Comparison of ENCODE assay signal across 8 cellular contexts in the genomic region with DNA sequence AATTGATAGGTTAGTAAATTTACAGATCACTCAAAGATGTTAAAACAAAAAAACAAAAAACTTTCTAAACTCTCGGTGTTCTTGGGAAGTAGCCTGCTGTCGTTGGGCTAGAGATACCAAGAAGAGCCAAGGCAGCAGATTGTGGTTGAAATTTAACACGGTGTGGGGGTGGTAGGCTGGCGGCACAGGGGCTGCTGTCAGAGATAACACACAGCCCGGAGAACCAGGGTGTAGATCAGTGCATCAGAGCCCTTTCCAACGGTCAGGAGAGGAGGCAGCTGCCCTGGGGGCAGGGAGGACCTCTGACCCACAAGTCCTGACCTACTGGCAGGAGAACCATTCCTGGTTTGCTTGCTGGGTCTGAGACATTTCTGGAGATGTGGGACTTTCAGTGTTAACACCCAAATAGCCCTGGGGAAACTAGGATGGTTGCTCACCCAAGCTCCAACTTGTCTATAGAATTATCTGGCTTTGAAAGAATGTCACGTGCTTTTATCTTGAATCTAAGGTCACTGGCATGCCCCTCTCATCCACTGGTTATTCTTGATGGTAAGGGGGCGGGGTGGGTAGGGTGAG.
DNase-seq lines count a peak whose midpoint lies in the region; ATAC-seq and TF ChIP-seq lines count a peak whose summit lies in the region.
"Not testable (repeated sequence)": the region's sequence is repeated elsewhere in the genome, so short reads cannot be mapped to it uniquely, and the experiment has no call there.

No MANE protein-coding gene starts in this region.

- CTCF ChIA-PET in Caco-2 (lab: Charles Lee); activated naive CD4-positive, alpha-beta T cell treated with anti-CD3 and anti-CD28 coated beads for 36 hours (lab: Charles Lee): not testable (repeated sequence)

- TF ChIP-seq CTCF in Caco-2 (IDR thresholded peaks at IDR 0.05; ENCODE audit: insufficient read depth in 1 of 2, low read depth in 1 of 2, low read length in 1 of 2, severe bottlenecking in 1 of 2, unreplicated experiment in 1 of 2); NB4 (IDR thresholded peaks at IDR 0.05; ENCODE audit: low read depth, low read length): not testable (repeated sequence)

- intact Hi-C loops in Caco-2 (cut with micrococcal nuclease; ENCODE audit: unreplicated experiment); activated naive CD4-positive, alpha-beta T cell treated with anti-CD3 and anti-CD28 coated beads for 36 hours (cut with micrococcal nuclease); posterior vena cava (cut with DNase I): not testable (repeated sequence)

- BruUV-seq in Caco-2 (replicated peaks; lab: Mats Ljungman, UMichigan): not testable (repeated sequence)

- peak; percentile 22 for ATAC-seq in stimulated activated memory B cell treated with anti-CD40 and anti-IgM and Interleukin-4, amounts not matched to agents 10 μg/mL and 1 μg/mL and 100 μg/mL, for 72 hours

- H3K27me3 ChIP-seq in Caco-2 (replicated peaks; ENCODE audit: control insufficient read depth, insufficient read depth, low read length): not testable (repeated sequence)

- POLR2A ChIA-PET in Caco-2 (lab: Charles Lee): not testable (repeated sequence)

- TF ChIP-seq POLR2A in NB4 (IDR thresholded peaks at IDR 0.05; ENCODE audit: extremely low read depth, insufficient read length): not testable (repeated sequence)

- H3K9me3 Mint-ChIP-seq in Caco-2 (ENCODE audit: unreplicated experiment); activated naive CD4-positive, alpha-beta T cell treated with anti-CD3 and anti-CD28 coated beads for 36 hours; stimulated activated memory B cell treated with anti-CD40 and anti-IgM and Interleukin-4, amounts not matched to agents 10 μg/mL and 1 μg/mL and 100 μg/mL, for 72 hours: not testable (repeated sequence)

- not testable (repeated sequence) for H3K36me3 Mint-ChIP-seq in Caco-2 (ENCODE audit: insufficient read depth, unreplicated experiment); activated naive CD4-positive, alpha-beta T cell treated with anti-CD3 and anti-CD28 coated beads for 36 hours (ENCODE audit: low read depth); stimulated activated memory B cell treated with anti-CD40 and anti-IgM and Interleukin-4, amounts not matched to agents 10 μg/mL and 1 μg/mL and 100 μg/mL, for 72 hours

- H3K4me1 Mint-ChIP-seq in Caco-2 (ENCODE audit: low read depth, unreplicated experiment); activated naive CD4-positive, alpha-beta T cell treated with anti-CD3 and anti-CD28 coated beads for 36 hours (ENCODE audit: low read depth); stimulated activated memory B cell treated with anti-CD40 and anti-IgM and Interleukin-4, amounts not matched to agents 10 μg/mL and 1 μg/mL and 100 μg/mL, for 72 hours: not testable (repeated sequence)

- peak; percentile 40 to 67 for DNase-seq in Caco-2
- DNase-seq in NB4 (ENCODE audit: low read depth): peak; percentile 84
- peak; percentile 43 to 57 for DNase-seq in activated CD4-positive, alpha-beta T cell treated with anti-CD3 and anti-CD28 coated beads, Interleukin-2, amount 50 U/mL, for 4 hours
- peak; percentile 21 for DNase-seq in activated naive CD4-positive, alpha-beta T cell treated with anti-CD3 and anti-CD28 coated beads for 36 hours
- peak; percentile 49 for DNase-seq in ecto neural progenitor cell (ENCODE audit: low spot score)
- DNase-seq in kidney tubule cell (ENCODE audit: low spot score): peak; percentile 13
- peak; percentile 64 for DNase-seq in posterior vena cava (ENCODE audit: low spot score)

- H3K4me3 Mint-ChIP-seq in Caco-2 (ENCODE audit: unreplicated experiment); activated naive CD4-positive, alpha-beta T cell treated with anti-CD3 and anti-CD28 coated beads for 36 hours; stimulated activated memory B cell treated with anti-CD40 and anti-IgM and Interleukin-4, amounts not matched to agents 10 μg/mL and 1 μg/mL and 100 μg/mL, for 72 hours: not testable (repeated sequence)

- H3K27me3 Mint-ChIP-seq in Caco-2 (ENCODE audit: insufficient read depth, unreplicated experiment); activated naive CD4-positive, alpha-beta T cell treated with anti-CD3 and anti-CD28 coated beads for 36 hours (ENCODE audit: low read depth); stimulated activated memory B cell treated with anti-CD40 and anti-IgM and Interleukin-4, amounts not matched to agents 10 μg/mL and 1 μg/mL and 100 μg/mL, for 72 hours: not testable (repeated sequence)

- H3K4me3 ChIP-seq in Caco-2 (ENCODE audit: low read depth, low read length); NB4 (ENCODE audit: low read depth, low read length): not testable (repeated sequence)

- H3K36me3 ChIP-seq in Caco-2 (ENCODE audit: control insufficient read depth, insufficient read depth, low read length): not testable (repeated sequence)

- H3K4me1 ChIP-seq in Caco-2: not testable (repeated sequence)

- not testable (repeated sequence) for H3K27ac Mint-ChIP-seq in Caco-2 (ENCODE audit: unreplicated experiment); activated naive CD4-positive, alpha-beta T cell treated with anti-CD3 and anti-CD28 coated beads for 36 hours
- H3K27ac Mint-ChIP-seq in stimulated activated memory B cell treated with anti-CD40 and anti-IgM and Interleukin-4, amounts not matched to agents 10 μg/mL and 1 μg/mL and 100 μg/mL, for 72 hours: peak overlapping the region; percentile 44

- not testable (repeated sequence) for H3K9me3 ChIP-seq in Caco-2

Comparison
In these comparisons a context has a peak if more than half of its experiments do, and no peak if none do; other contexts are left out.
1. DNase-seq: peak in every context shown above with its lines; median percentile 84 in NB4; 64 in posterior vena cava; 54 in Caco-2; 50 in activated CD4-positive, alpha-beta T cell treated with anti-CD3 and anti-CD28 coated beads, Interleukin-2, amount 50 U/mL, for 4 hours; 49 in ecto neural progenitor cell; 21 in activated naive CD4-positive, alpha-beta T cell treated with anti-CD3 and anti-CD28 coated beads for 36 hours; 13 in kidney tubule cell.